14 cellular contexts compared by ENCODE assay signal in the genomic region with DNA sequence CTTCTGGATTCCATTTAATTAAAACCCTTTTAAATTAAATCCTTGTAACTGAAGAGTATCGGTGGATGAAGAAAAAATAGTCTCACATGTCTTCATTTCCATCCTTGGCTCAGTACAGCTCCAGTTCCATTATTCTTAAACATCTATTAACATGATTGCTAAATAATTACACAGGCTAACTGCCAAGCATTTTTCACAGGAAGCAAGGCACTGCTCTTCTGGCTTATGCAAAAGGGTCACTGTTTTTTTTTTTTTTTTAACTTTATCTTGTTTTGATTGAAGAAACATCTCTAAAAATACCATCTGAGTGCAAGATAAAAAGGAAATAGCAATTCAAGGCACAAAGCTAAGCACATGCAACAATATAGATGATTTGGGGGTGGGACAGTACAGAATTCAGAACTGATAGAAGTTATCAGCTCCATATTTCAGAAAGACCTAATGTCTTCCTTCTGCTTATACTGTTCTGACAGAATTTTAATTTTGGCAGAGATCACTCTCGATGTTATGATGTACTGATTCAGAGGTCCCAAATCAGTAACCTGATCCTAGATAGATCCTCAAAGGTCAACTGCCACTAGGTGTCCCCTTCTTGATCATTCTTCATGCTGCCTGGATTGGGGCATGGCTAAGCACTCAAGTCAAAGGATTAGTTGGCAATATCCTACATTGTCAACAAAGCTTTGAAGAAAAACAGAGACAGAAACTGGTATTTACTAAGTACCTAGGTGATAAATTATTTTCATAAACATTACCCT. TPM values are rescaled to one million over a fixed set of nuclear protein-coding genes. Genes with fewer than 3 reads are reported as not detected.
A peak's percentile ranks its signal among the peaks of the same experiment; 100 is the strongest.
DNase-seq lines count a peak whose midpoint lies in the region; ATAC-seq, FAIRE-seq and TF ChIP-seq lines count a peak whose summit lies in the region.
"Had no signal": no experiment of that assay in that cellular context is flagged by ENCODE, and none has a peak within 500 bp of the region (broad histone marks: within the 10 kb centered on the region; RNA-seq: fewer than 3 reads in every experiment).

No MANE protein-coding gene starts in this region.

- H3K36me3 ChIP-seq in HepG2 (replicated peaks in 1 of 2; ENCODE audit: control insufficient read depth in 1 of 2, insufficient read depth in 2 of 2, low read length in 2 of 2) = peaks cover 6 to 20% of the 10 kb centered on the region in 2 experiments

- H3K9ac ChIP-seq in HepG2 (ENCODE audit: insufficient read depth, low read depth, low read length) = no peak overlapping the region
- H3K9ac ChIP-seq: parathyroid adenoma had no signal

- WGBS in HepG2 (ENCODE audit: low lambda C conversion rate) = 94% methylated on average over 2 of the region's 2 CpGs

- H3K4me3 ChIP-seq in HepG2 (replicated peaks in 1 of 3; ENCODE audit: insufficient read depth in 1 of 3, low read depth in 2 of 3, low read length in 3 of 3) = no peak overlapping the region
- H3K4me3 ChIP-seq: tibial artery had no signal

- FAIRE-seq in HepG2 (lab: Jason Lieb, UNC) = peak; percentile 15

- TF ChIP-seq POLR2A in HepG2 (IDR thresholded peaks at IDR 0.05; ENCODE audit: insufficient read depth in 1 of 2, low read depth in 2 of 2, low read length in 2 of 2) = no peak

- POLR2A ChIA-PET in HepG2 (lab: Yijun Ruan, JAX) = no interaction called here
- POLR2A ChIA-PET in activated CD8-positive, alpha-beta T cell treated with anti-CD3 and anti-CD28 coated beads, Interleukin-2, amount 10 ng/mL, durations not matched to agents 7 days and 5 days (lab: Charles Lee) = no interaction called here

- intact Hi-C loops in HepG2 (cut with micrococcal nuclease; ENCODE audit: unreplicated experiment) = no loop called here

- no peak overlapping the region for H3K27ac Mint-ChIP-seq in HFFc6
- no peak overlapping the region for H3K27ac Mint-ChIP-seq in activated CD8-positive, alpha-beta T cell treated with anti-CD3 and anti-CD28 coated beads, Interleukin-2, amount 10 ng/mL, durations not matched to agents 7 days and 5 days
- H3K27ac Mint-ChIP-seq: activated CD4-positive, alpha-beta memory T cell treated with anti-CD3 and anti-CD28 coated beads for 36 hours; CD4-positive, CD25-positive, alpha-beta regulatory T cell; T-cell had no signal

- TF ChIP-seq RAD21 in HepG2 (CRISPR knock-in tag; IDR thresholded peaks at IDR 0.05) = no peak

- BruUV-seq in HepG2 (replicated peaks; lab: Mats Ljungman, UMichigan) = no TSS peak

- H3K9me3 Mint-ChIP-seq in HFFc6 = no peaks in the 10 kb centered on the region
- no peaks in the 10 kb centered on the region for H3K9me3 Mint-ChIP-seq in activated CD8-positive, alpha-beta T cell treated with anti-CD3 and anti-CD28 coated beads, Interleukin-2, amount 10 ng/mL, durations not matched to agents 7 days and 5 days (ENCODE audit: insufficient read depth)
- H3K9me3 Mint-ChIP-seq: activated CD4-positive, alpha-beta memory T cell treated with anti-CD3 and anti-CD28 coated beads for 36 hours; T-cell had no signal

- no peak overlapping the region for H3K4me3 Mint-ChIP-seq in HFFc6
- no peak overlapping the region for H3K4me3 Mint-ChIP-seq in activated CD8-positive, alpha-beta T cell treated with anti-CD3 and anti-CD28 coated beads, Interleukin-2, amount 10 ng/mL, durations not matched to agents 7 days and 5 days
- H3K4me3 Mint-ChIP-seq: activated CD4-positive, alpha-beta memory T cell treated with anti-CD3 and anti-CD28 coated beads for 36 hours; CD4-positive, CD25-positive, alpha-beta regulatory T cell; T-cell had no signal

- H3K4me2 ChIP-seq in HepG2 (ENCODE audit: low read depth, low read length) = no peak overlapping the region

- CTCF ChIA-PET in HepG2 (lab: Yijun Ruan, JAX; ENCODE audit: low intra/inter-chr PET ratio, low total read pairs) = no interaction called here
- CTCF ChIA-PET in activated CD8-positive, alpha-beta T cell treated with anti-CD3 and anti-CD28 coated beads, Interleukin-2, amount 10 ng/mL, durations not matched to agents 7 days and 5 days (lab: Charles Lee) = no interaction called here

- in situ Hi-C loops in HepG2 (cut with HindIII; ENCODE audit: extremely low pct_ligation_motif_present, low pct_unique_long_range_greater_than_20kb) = no loop called here

- no peaks in the 10 kb centered on the region for H3K79me2 ChIP-seq in HepG2 (ENCODE audit: insufficient read depth, low read length)
- H3K79me2 ChIP-seq: parathyroid adenoma had no signal

- H2AFZ ChIP-seq in HepG2 (ENCODE audit: low read length) = no peak overlapping the region
- H2AFZ ChIP-seq: parathyroid adenoma had no signal

- TF ChIP-seq CTCF in HFFc6 (IDR thresholded peaks at IDR 0.05) (0 out of 2 replicates have a peak, but pooled peaks have one; percentile 8), HepG2 (CRISPR knock-in tag; IDR thresholded peaks at IDR 0.05) (no peak)

- H3K4me1 ChIP-seq in HepG2 (ENCODE audit: insufficient read depth, low read length) = no peaks in the 10 kb centered on the region

- no peak for TF ChIP-seq EP300 in HepG2 (IDR thresholded peaks at IDR 0.05; ENCODE audit: low read depth in 2 of 2, low read length in 2 of 2)
- no peak for TF ChIP-seq EP300 in HepG2 (CRISPR knock-in tag; IDR thresholded peaks at IDR 0.05; ENCODE audit: borderline replicate concordance)

- no peaks in the 10 kb centered on the region for H3K27me3 ChIP-seq in HepG2 (ENCODE audit: control insufficient read depth in 1 of 2, insufficient read depth in 2 of 2, low read length in 2 of 2)
- H3K27me3 ChIP-seq: tibial artery had no signal

- no peaks in the 10 kb centered on the region for H3K9me3 ChIP-seq in HepG2 (ENCODE audit: low read length)
- H3K9me3 ChIP-seq: tibial artery had no signal

- peaks cover 39% of the 10 kb centered on the region for H3K4me1 Mint-ChIP-seq in HFFc6 (ENCODE audit: low read depth)
- H3K4me1 Mint-ChIP-seq in activated CD8-positive, alpha-beta T cell treated with anti-CD3 and anti-CD28 coated beads, Interleukin-2, amount 10 ng/mL, durations not matched to agents 7 days and 5 days (ENCODE audit: low read depth) = no peaks in the 10 kb centered on the region

- ATAC-seq in HepG2 = no peak
- ATAC-seq in activated CD8-positive, alpha-beta T cell treated with anti-CD3 and anti-CD28 coated beads, Interleukin-2, amount 10 ng/mL, durations not matched to agents 7 days and 5 days = no peak
- ATAC-seq: T-cell had no signal

- peak; percentile 15 to 25 for DNase-seq in AML-193 (lab: John Stamatoyannopoulos, UW)
- DNase-seq in HFFc6 = no peak
- DNase-seq in dermis blood vessel endothelial cell = peak; percentile 68
- DNase-seq in HepG2 (ENCODE audit: low spot score) = no peak
- DNase-seq in anterior cingulate cortex (lab: John Stamatoyannopoulos, UW) = no peak
- DNase-seq in activated CD8-positive, alpha-beta T cell treated with anti-CD3 and anti-CD28 coated beads, Interleukin-2, amount 10 ng/mL, durations not matched to agents 7 days and 5 days = no peak
- DNase-seq in activated gamma-delta T cell (lab: John Stamatoyannopoulos, UW) = no peak
- no peak for DNase-seq in MV-4-11 (lab: John Stamatoyannopoulos, UW)
- DNase-seq: activated CD4-positive, alpha-beta memory T cell treated with anti-CD3 and anti-CD28 coated beads for 36 hours; CD4-positive, CD25-positive, alpha-beta regulatory T cell; Karpas-422; T-cell; tibial artery had no signal

- H3K27ac ChIP-seq in HepG2 (ENCODE audit: extremely low read length, insufficient read depth, low read length) = no peak overlapping the region
- H3K27ac ChIP-seq: parathyroid adenoma had no signal

- H3K36me3 Mint-ChIP-seq in HFFc6 (ENCODE audit: low read depth) = peaks cover 31% of the 10 kb centered on the region
- H3K36me3 Mint-ChIP-seq in activated CD8-positive, alpha-beta T cell treated with anti-CD3 and anti-CD28 coated beads, Interleukin-2, amount 10 ng/mL, durations not matched to agents 7 days and 5 days (ENCODE audit: low read depth) = peaks cover 34% of the 10 kb centered on the region

- no peaks in the 10 kb centered on the region for H3K27me3 Mint-ChIP-seq in HFFc6 (ENCODE audit: insufficient read depth)
- no peaks in the 10 kb centered on the region for H3K27me3 Mint-ChIP-seq in activated CD8-positive, alpha-beta T cell treated with anti-CD3 and anti-CD28 coated beads, Interleukin-2, amount 10 ng/mL, durations not matched to agents 7 days and 5 days (ENCODE audit: low read depth)
- H3K27me3 Mint-ChIP-seq: activated CD4-positive, alpha-beta memory T cell treated with anti-CD3 and anti-CD28 coated beads for 36 hours; T-cell had no signal

- no peaks in the 10 kb centered on the region for H4K20me1 ChIP-seq in HepG2 (ENCODE audit: insufficient read depth, low read length)

TF ChIP-seq in HepG2, 621 proteins besides CTCF, POLR2A, EP300 and RAD21 (continues in another document):
- TF ChIP-seq KDM3A (CRISPR knock-in tag; IDR thresholded peaks at IDR 0.05; ENCODE audit: low read depth) (no peak), ZNF562 (CRISPR knock-in tag; IDR thresholded peaks at IDR 0.05; ENCODE audit: borderline replicate concordance) (no peak)

RNA-seq across cellular contexts. Expression of a gene that starts 57.8 kb away (rescaled TPM):
- 10 to 100 TPM in 5 of 6 experiments, 1 to 10 TPM in 1; 4.8 to 30.5 (median 24.7) TPM for total RNA-seq in HFFc6 (2021; fragmentation: NEBNext Ultra II Directional; extraction: Animal tissue kit (Norgen Biotek cat#: 25700))
- total RNA-seq in dermis blood vessel endothelial cell (not detected in 2 replicates), HepG2 (2016; rRNA removed; fragmentation: Illumina TruSeq; extraction: Trizol) (not detected in 2 replicates)
- total RNA-seq in HepG2 (2016; cell fraction: cytosol; rRNA removed; fragmentation: Illumina TruSeq; extraction: Trizol; ENCODE audit: low read depth) = not detected in 2 replicates
- total RNA-seq in HepG2 (2016; cell fraction: insoluble cytoplasmic fraction; rRNA removed; fragmentation: Illumina TruSeq; extraction: Trizol) = not detected in 2 replicates
- total RNA-seq in HepG2 (2016; cell fraction: membrane; rRNA removed; fragmentation: Illumina TruSeq; extraction: Trizol) = not detected in 2 replicates
- not detected in 2 replicates for total RNA-seq in HepG2 (2016; cell fraction: nucleus; rRNA removed; fragmentation: Illumina TruSeq; extraction: Trizol)
- not detected in 2 replicates for polyA plus RNA-seq in HepG2 (2011; rRNA removed)
- not detected in 2 replicates for polyA plus RNA-seq in HepG2 (2011; cell fraction: cytosol; rRNA removed)
- polyA plus RNA-seq in HepG2 (2011; cell fraction: nucleus; rRNA removed) = not detected in 2 replicates
- not detected in 2 replicates for polyA plus RNA-seq in HepG2 (2012)
- polyA plus RNA-seq in HepG2 (2016; cell fraction: cytosol; fragmentation: Illumina TruSeq; extraction: Trizol; ENCODE audit: low read depth) = 0.07 TPM in 1 of 2 replicates, not detected in the other
- polyA plus RNA-seq in HepG2 (2016; cell fraction: insoluble cytoplasmic fraction; fragmentation: Illumina TruSeq; extraction: Trizol; ENCODE audit: low read depth) = not detected in 2 replicates
- not detected in 2 replicates for polyA plus RNA-seq in HepG2 (2016; cell fraction: membrane; fragmentation: Illumina TruSeq; extraction: Trizol; ENCODE audit: low read depth)
- polyA plus RNA-seq in HepG2 (2016; cell fraction: nucleus; fragmentation: Illumina TruSeq; extraction: Trizol; ENCODE audit: insufficient read depth, low read depth) = not detected in 2 replicates
- 13.7 TPM in 1 of 2 replicates, not detected in the other for polyA minus RNA-seq in HepG2 (2011; rRNA and poly(A)+ RNA removed; ENCODE audit: low replicate concordance)
- polyA minus RNA-seq in HepG2 (2011; cell fraction: cytosol; rRNA and poly(A)+ RNA removed) = 0.40 TPM in 1 of 2 replicates, not detected in the other
- polyA minus RNA-seq in HepG2 (2011; cell fraction: nucleus; rRNA and poly(A)+ RNA removed) = not detected in 2 replicates
- total RNA-seq in activated CD8-positive, alpha-beta T cell treated with anti-CD3 and anti-CD28 coated beads, Interleukin-2, amount 10 ng/mL, durations not matched to agents 7 days and 5 days = not detected
- total RNA-seq: activated CD4-positive, alpha-beta memory T cell treated with anti-CD3 and anti-CD28 coated beads for 36 hours; CD4-positive, CD25-positive, alpha-beta regulatory T cell; T-cell had no signal
- polyA plus RNA-seq: CD4-positive, CD25-positive, alpha-beta regulatory T cell had no signal

Comparison
In these comparisons a context has a peak if more than half of its experiments do, and no peak if none do; other contexts are left out.
1. DNase-seq: peak in AML-193 (2 of 2) and dermis blood vessel endothelial cell (single experiment); none in HFFc6 (single experiment), HepG2 (single experiment), anterior cingulate cortex (0 of 58), activated CD8-positive, alpha-beta T cell treated with anti-CD3 and anti-CD28 coated beads, Interleukin-2, amount 10 ng/mL, durations not matched to agents 7 days and 5 days (single experiment), activated gamma-delta T cell (single experiment) and MV-4-11 (single experiment).